ENCODE assay signal across 17 cellular contexts in the genomic region with DNA sequence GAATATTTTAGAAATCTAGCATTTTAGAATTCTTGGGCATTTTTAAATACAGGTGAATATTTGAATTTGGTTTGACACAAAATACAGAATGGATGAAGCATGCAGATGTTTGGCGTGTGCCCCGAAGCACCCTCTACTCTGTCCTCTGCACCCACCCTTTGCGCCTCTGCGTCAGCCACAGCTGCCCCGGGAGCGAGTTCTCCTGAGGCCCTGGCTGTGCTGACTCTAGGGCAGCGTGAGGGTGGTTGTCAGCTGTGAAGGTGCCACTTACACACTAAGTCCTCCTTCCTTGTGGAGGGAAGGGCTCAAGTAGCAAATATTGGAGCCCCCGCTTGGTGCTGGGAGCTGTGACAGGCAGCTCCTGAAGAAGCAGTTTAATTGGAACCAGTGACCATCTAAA. TPM values are rescaled to one million over a fixed set of nuclear protein-coding genes. Genes with fewer than 3 reads are reported as not detected.
DNase-seq lines count a peak whose midpoint lies in the region; ATAC-seq and TF ChIP-seq lines count a peak whose summit lies in the region.
"Had no signal": no experiment of that assay in that cellular context is flagged by ENCODE, and none has a peak within 500 bp of the region (broad histone marks: within the 10 kb centered on the region; RNA-seq: fewer than 3 reads in every experiment).

No MANE protein-coding gene starts in this region.

- no TSS peak for BruUV-seq in IMR-90 (replicated peaks; lab: Mats Ljungman, UMichigan)

- H3K4me2 ChIP-seq in IMR-90 (ENCODE audit: low read depth, low read length) (no peak overlapping the region), mesendoderm (ENCODE audit: low read length) (no peak overlapping the region)

- dilution Hi-C loops in IMR-90 (cut with HindIII; ENCODE audit: low sequenced_read_pairs, unreplicated experiment): no loop called here

- peak overlapping the region; percentile 12 for H3K27ac Mint-ChIP-seq in neural crest cell (ENCODE audit: unreplicated experiment)

- no peaks in the 10 kb centered on the region for H3K27me3 Mint-ChIP-seq in neural crest cell (ENCODE audit: low read depth)

- H2BK5ac ChIP-seq in IMR-90 (ENCODE audit: low read depth, low read length, poor library complexity, severe bottlenecking) (no peak overlapping the region), mesendoderm (ENCODE audit: low read length) (no peak overlapping the region)

- H4K5ac ChIP-seq in IMR-90 (ENCODE audit: low read depth, low read length) (no peak overlapping the region), mesendoderm (ENCODE audit: low read length) (no peak overlapping the region)

- H2AFZ ChIP-seq in IMR-90 (replicated peaks; ENCODE audit: low read length, poor library complexity): no peak overlapping the region

- no peak overlapping the region for H4K91ac ChIP-seq in IMR-90 (ENCODE audit: insufficient read depth, low read depth, low read length)

- no peaks in the 10 kb centered on the region for H3K27me3 ChIP-seq in AG04450 (ENCODE audit: control insufficient read depth, insufficient read depth, low read length)
- no peaks in the 10 kb centered on the region for H3K27me3 ChIP-seq in IMR-90 (ENCODE audit: control insufficient read depth, insufficient read depth, low read length)
- no peaks in the 10 kb centered on the region for H3K27me3 ChIP-seq in mesendoderm (ENCODE audit: insufficient read depth, low read length, poor library complexity)

- H2BK20ac ChIP-seq in IMR-90 (ENCODE audit: low read depth, low read length): no peak overlapping the region

- H3K4me3 ChIP-seq in AG04450 (ENCODE audit: low read depth, low read length): no peak overlapping the region
- no peak overlapping the region for H3K4me3 ChIP-seq in IMR-90 (ENCODE audit: insufficient read depth, low read depth, low read length)
- H3K4me3 ChIP-seq in mesendoderm (ENCODE audit: low read length): no peak overlapping the region

- intact Hi-C loops in IMR-90 (cut with micrococcal nuclease): no loop called here

- H3K36me3 ChIP-seq in IMR-90 (ENCODE audit: control insufficient read depth, insufficient read depth, low read length) (peaks cover 45% of the 10 kb centered on the region), mesendoderm (ENCODE audit: control insufficient read depth, insufficient read depth, low read length) (peaks cover 17% of the 10 kb centered on the region)

- H2AK9ac ChIP-seq in IMR-90 (replicated peaks; ENCODE audit: low read depth, low read length, poor library complexity): no peak overlapping the region

- CTCF ChIA-PET in AG04450 (lab: Charles Lee) (no interaction called here), IMR-90 (lab: Yijun Ruan, JAX) (no interaction called here)

- no CpG with 5 or more reads among the region's 8 CpGs for WGBS in IMR-90 (ENCODE audit: extremely low coverage in 2 of 2, insufficient read length in 1 of 2), 2 experiments
- no CpG with 5 or more reads among the region's 8 CpGs for WGBS in mesendoderm (ENCODE audit: extremely low coverage, insufficient coverage, low lambda C conversion rate)

- peaks cover 5% of the 10 kb centered on the region; the same call in 1 of the 2 replicates for H3K4me1 ChIP-seq in IMR-90 (ENCODE audit: control insufficient read depth, insufficient read depth, low read length)
- H3K4me1 ChIP-seq in mesendoderm (ENCODE audit: control insufficient read depth, low read depth, low read length): no peaks in the 10 kb centered on the region

- no peak overlapping the region for H2AK5ac ChIP-seq in IMR-90 (ENCODE audit: low read depth, low read length)
- H2AK5ac ChIP-seq in mesendoderm (ENCODE audit: low read length): no peak overlapping the region

- H4K8ac ChIP-seq in IMR-90 (ENCODE audit: low read depth in 2 of 2, low read length in 2 of 2) (no peak overlapping the region), mesendoderm (ENCODE audit: low read depth, low read length) (no peak overlapping the region)

- TF ChIP-seq POLR2A in IMR-90 (IDR thresholded peaks at IDR 0.05; ENCODE audit: low read depth, low read length): no peak
- TF ChIP-seq POLR2A in erythroblast (IDR thresholded peaks at IDR 0.05; ENCODE audit: low read length): no peak

- peaks cover 62% of the 10 kb centered on the region for H3K79me2 ChIP-seq in mesendoderm (ENCODE audit: control insufficient read depth, insufficient read depth, low read length)

- peaks cover 92% of the 10 kb centered on the region for H4K20me1 ChIP-seq in IMR-90 (ENCODE audit: insufficient read depth, low read length)

- POLR2A ChIA-PET in AG04450 (lab: Yijun Ruan, JAX): no interaction called here
- POLR2A ChIA-PET in IMR-90 (lab: Charles Lee; ENCODE audit: unreplicated experiment): no interaction called here

- H3K27ac ChIP-seq in AG04450 (ENCODE audit: low read depth, low read length) (peak overlapping the region; percentile 11), IMR-90 (ENCODE audit: insufficient read depth, low read length) (no peak overlapping the region), mesendoderm (ENCODE audit: low read depth, low read length) (no peak overlapping the region)

- H3K36me3 Mint-ChIP-seq in neural crest cell (ENCODE audit: low read depth): peaks cover 8% of the 10 kb centered on the region

- H3K4ac ChIP-seq in IMR-90 (ENCODE audit: low read depth, low read length) (no peak overlapping the region), mesendoderm (ENCODE audit: low read depth, low read length) (no peak overlapping the region)

- H3K9ac ChIP-seq in IMR-90 (ENCODE audit: low read depth, low read length) (no peak overlapping the region), mesendoderm (ENCODE audit: low read length) (no peak overlapping the region)

- no peaks in the 10 kb centered on the region for H3K9me3 Mint-ChIP-seq in neural crest cell

- H3K23ac ChIP-seq in IMR-90 (ENCODE audit: low read depth, low read length) (0 out of 2 replicates have a peak overlapping the region, but pooled peaks have one; percentile 1), mesendoderm (ENCODE audit: low read length) (no peak overlapping the region)

- in situ Hi-C loops in IMR-90 (cut with MboI; ENCODE audit: low sequenced_read_pairs): no loop called here
- in situ Hi-C loops in KBM-7 (cut with MboI; ENCODE audit: low pct_unique_long_range_greater_than_20kb, low sequenced_read_pairs): no loop called here

- H3K79me1 ChIP-seq in IMR-90 (ENCODE audit: low read depth in 1 of 2, low read length in 2 of 2): peaks cover 25 to 75% of the 10 kb centered on the region in 2 experiments
- H3K79me1 ChIP-seq in mesendoderm (ENCODE audit: low read length): peaks cover 21% of the 10 kb centered on the region

- no peak overlapping the region for H3K18ac ChIP-seq in IMR-90 (ENCODE audit: low read depth, low read length)
- no peak overlapping the region for H3K18ac ChIP-seq in mesendoderm (ENCODE audit: low read length)

- no peak for DNase-seq in AG04450 (ENCODE audit: low read depth, low spot score)
- DNase-seq in IMR-90: no peak
- no peak for DNase-seq in neural crest cell (ENCODE audit: low read depth, low spot score)
- DNase-seq in NCI-H2081 (lab: John Stamatoyannopoulos, UW): no peak
- DNase-seq in erythroblast (lab: John Stamatoyannopoulos, UW): no peak
- DNase-seq in mesendoderm: no peak
- DNase-seq in KBM-7: no peak
- DNase-seq: activated CD4-positive, alpha-beta T cell treated with anti-CD3 and anti-CD28 coated beads, Interleukin-2, amount 50 U/mL, for 48 hours; activated gamma-delta T cell; DMS 273 treated with DMSO at 0.1 percent for 48 hours; hippocampal formation; NCI-H1694 treated with DMSO at 0.1 percent for 48 hours; NCI-H774; SIG-M5; small intestine had no signal

- no peak for TF ChIP-seq RAD21 in IMR-90 (IDR thresholded peaks at IDR 0.05; ENCODE audit: low read length)

- H3K9me1 ChIP-seq in IMR-90 (ENCODE audit: insufficient read depth, low read length): peaks cover 35% of the 10 kb centered on the region

- TF ChIP-seq CTCF in AG04450 (IDR thresholded peaks at IDR 0.05; ENCODE audit: low read depth, low read length) (no peak), IMR-90 (conservative IDR thresholded peaks at IDR 0.05; ENCODE audit: low read depth, low read length) (no peak), neural crest cell (conservative IDR thresholded peaks at IDR 0.05) (no peak)

- H3K56ac ChIP-seq in IMR-90 (ENCODE audit: extremely low read depth, insufficient read depth, low read length) (no peak overlapping the region), mesendoderm (ENCODE audit: low read length) (no peak overlapping the region)

- no peak overlapping the region for H3K14ac ChIP-seq in IMR-90 (replicated peaks; ENCODE audit: low read depth, low read length)

- no peaks in the 10 kb centered on the region for H3K4me1 Mint-ChIP-seq in neural crest cell

- no peak overlapping the region for H2BK120ac ChIP-seq in IMR-90 (ENCODE audit: low read depth, low read length)
- no peak overlapping the region for H2BK120ac ChIP-seq in mesendoderm (ENCODE audit: low read depth, low read length)

- no peak overlapping the region for H3K4me3 Mint-ChIP-seq in neural crest cell

- no peak for ATAC-seq in IMR-90 (ENCODE audit: low read depth)
- ATAC-seq in esophagus mucosa: peak; percentile 14
- ATAC-seq: left lobe of liver had no signal

- no peaks in the 10 kb centered on the region for H3K9me3 ChIP-seq in AG04450 (ENCODE audit: control insufficient read depth, insufficient read depth, low read length)
- no peaks in the 10 kb centered on the region for H3K9me3 ChIP-seq in IMR-90 (ENCODE audit: control insufficient read depth, insufficient read depth, low read length)

- no peak overlapping the region for H2BK15ac ChIP-seq in IMR-90 (ENCODE audit: low read depth, low read length)
- H2BK15ac ChIP-seq in mesendoderm (replicated peaks; ENCODE audit: low read depth): no peak overlapping the region

RNA-seq across cellular contexts. Expression of a gene that starts 25.0 kb away (rescaled TPM):
- polyA plus RNA-seq in AG04450 (2011; rRNA removed) (478 and 535 TPM in 2 replicates), IMR-90 (2012; rRNA removed) (360 and 364 TPM in 2 replicates)
- polyA minus RNA-seq in AG04450 (2011; rRNA and poly(A)+ RNA removed): 214 and 232 TPM in 2 replicates
- total RNA-seq in IMR-90 (2012; rRNA removed) (127 and 128 TPM in 2 replicates), esophagus mucosa (373 TPM), neural crest cell (200 and 224 TPM in 2 replicates)
- 119 and 122 TPM in 2 replicates for polyA plus RNA-seq in IMR-90 (2012; cell fraction: cytosol; rRNA removed)
- polyA plus RNA-seq in IMR-90 (2012; cell fraction: nucleus; rRNA removed; ENCODE audit: low replicate concordance): 54.9 and 241 TPM in 2 replicates
- 371 TPM for polyA plus RNA-seq in mesendoderm (2013, experiment 1 of 2)
- 360 TPM for polyA plus RNA-seq in mesendoderm (2013, experiment 2 of 2)

RNA-seq across cellular contexts. Expression of a gene that starts 48.4 kb away (rescaled TPM):
- 23.1 and 25.3 TPM in 2 replicates for polyA plus RNA-seq in AG04450 (2011; rRNA removed)
- polyA minus RNA-seq in AG04450 (2011; rRNA and poly(A)+ RNA removed): 34.4 and 39.1 TPM in 2 replicates
- 33.5 and 35.3 TPM in 2 replicates for total RNA-seq in IMR-90 (2012; rRNA removed)
- polyA plus RNA-seq in IMR-90 (2012; rRNA removed): 23.4 and 24.5 TPM in 2 replicates
- 21.9 and 41.7 TPM in 2 replicates for polyA plus RNA-seq in IMR-90 (2012; cell fraction: cytosol; rRNA removed)
- polyA plus RNA-seq in IMR-90 (2012; cell fraction: nucleus; rRNA removed; ENCODE audit: low replicate concordance): 92.9 and 94.9 TPM in 2 replicates
- total RNA-seq in esophagus mucosa: 11.2 TPM
- 33.0 and 36.0 TPM in 2 replicates for total RNA-seq in neural crest cell
- polyA plus RNA-seq in mesendoderm (2013, experiment 1 of 2): 9.9 TPM
- 9.7 TPM for polyA plus RNA-seq in mesendoderm (2013, experiment 2 of 2)

RNA-seq across cellular contexts. Expression of a gene that starts 50.6 kb away (rescaled TPM):
- polyA plus RNA-seq in AG04450 (2011; rRNA removed) (18.0 and 22.4 TPM in 2 replicates), IMR-90 (2012; rRNA removed) (11.4 and 11.5 TPM in 2 replicates)
- 12.9 and 14.9 TPM in 2 replicates for polyA minus RNA-seq in AG04450 (2011; rRNA and poly(A)+ RNA removed)
- total RNA-seq in IMR-90 (2012; rRNA removed) (13.1 and 13.9 TPM in 2 replicates), esophagus mucosa (20.0 TPM), neural crest cell (19.4 and 25.0 TPM in 2 replicates)
- 10.0 and 13.7 TPM in 2 replicates for polyA plus RNA-seq in IMR-90 (2012; cell fraction: cytosol; rRNA removed)
- 3.8 and 5.4 TPM in 2 replicates for polyA plus RNA-seq in IMR-90 (2012; cell fraction: nucleus; rRNA removed; ENCODE audit: low replicate concordance)
- 11.8 TPM for polyA plus RNA-seq in mesendoderm (2013, experiment 1 of 2)
- polyA plus RNA-seq in mesendoderm (2013, experiment 2 of 2): 13.4 TPM
